1 cellular context compared by ENCODE assay signal in the genomic region with DNA sequence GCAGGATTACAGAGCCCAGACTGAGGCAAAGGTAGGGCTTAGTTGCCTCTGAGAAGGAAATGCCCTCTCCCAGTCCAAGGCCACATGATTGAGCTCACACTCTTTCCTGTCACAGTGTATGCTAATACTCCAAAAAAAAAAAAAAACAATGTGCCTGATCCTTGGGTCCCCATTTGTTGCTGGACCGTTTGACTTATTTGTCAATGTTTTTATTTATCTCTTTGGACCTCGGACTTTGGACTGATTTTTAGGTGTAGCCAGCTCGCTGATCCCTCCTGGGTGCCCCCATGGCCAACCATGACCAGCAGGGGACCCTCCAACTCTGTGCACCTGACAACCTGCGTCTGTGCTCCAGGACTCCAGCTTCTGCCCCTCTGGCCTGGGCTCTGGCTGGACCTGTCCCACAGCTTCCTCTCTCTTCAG.
TF ChIP-seq lines count a peak whose summit lies in the region.

No MANE protein-coding gene starts in this region.

TF ChIP-seq in HepG2, 621 proteins besides CTCF, POLR2A, EP300 and RAD21 (continues in another document):
- TF ChIP-seq U2AF2 (IDR thresholded peaks at IDR 0.05; ENCODE audit: low read depth, low read length) (no peak), POGZ (CRISPR knock-in tag; IDR thresholded peaks at IDR 0.05) (peak; percentile 44; the same call in 1 of the 2 replicates), FOXP1 (IDR thresholded peaks at IDR 0.05) (peak; percentile 55; the same call in 1 of the 2 replicates), FOXP1 (CRISPR knock-in tag; IDR thresholded peaks at IDR 0.05) (peak; percentile 91), ZNF235 (CRISPR knock-in tag; IDR thresholded peaks at IDR 0.05; ENCODE audit: borderline replicate concordance) (no peak), TFE3 (CRISPR knock-in tag; IDR thresholded peaks at IDR 0.05) (no peak), ZNF253 (CRISPR knock-in tag; IDR thresholded peaks at IDR 0.05; ENCODE audit: borderline replicate concordance) (no peak), SRSF1 (optimal IDR thresholded peaks at IDR 0.05; ENCODE audit: low read depth, low read length) (no peak), AHR (CRISPR knock-in tag; IDR thresholded peaks at IDR 0.05) (0 out of 2 replicates have a peak, but pooled peaks have one; percentile 58), ERF (CRISPR knock-in tag; IDR thresholded peaks at IDR 0.05) (peak; percentile 33; the same call in 1 of the 2 replicates), ZNF225 (CRISPR knock-in tag; IDR thresholded peaks at IDR 0.05) (no peak), ZNF331 (CRISPR knock-in tag; IDR thresholded peaks at IDR 0.05) (peak; percentile 36; the same call in 1 of the 2 replicates), MXD4 (CRISPR knock-in tag; IDR thresholded peaks at IDR 0.05) (no peak), CBX5 (CRISPR knock-in tag; IDR thresholded peaks at IDR 0.05; ENCODE audit: borderline replicate concordance) (peak; percentile 70; the same call in 1 of the 2 replicates), PATZ1 (CRISPR knock-in tag; IDR thresholded peaks at IDR 0.05) (peak; percentile 41; the same call in 1 of the 2 replicates), PAXIP1 (CRISPR knock-in tag; conservative IDR thresholded peaks at IDR 0.05) (peak; percentile 71), ZNF350 (CRISPR knock-in tag; IDR thresholded peaks at IDR 0.05; ENCODE audit: borderline replicate concordance, low read depth) (no peak), ZBTB3 (CRISPR knock-in tag; IDR thresholded peaks at IDR 0.05; ENCODE audit: borderline replicate concordance, low read depth) (no peak), MXI1 (IDR thresholded peaks at IDR 0.05; ENCODE audit: borderline replicate concordance, low read depth, low read length) (peak; percentile 45; the same call in 1 of the 3 replicates), BRF2 (CRISPR knock-in tag; IDR thresholded peaks at IDR 0.05) (no peak), RARG (CRISPR knock-in tag; IDR thresholded peaks at IDR 0.05; ENCODE audit: low read depth) (no peak), TEAD3 (CRISPR knock-in tag; optimal IDR thresholded peaks at IDR 0.05; ENCODE audit: borderline replicate concordance) (no peak), FOXA1 (IDR thresholded peaks at IDR 0.05) (no peak), FOXA1 (CRISPR knock-in tag; IDR thresholded peaks at IDR 0.05) (no peak; the same call in 1 of the 2 replicates), ZSCAN25 (CRISPR knock-in tag; IDR thresholded peaks at IDR 0.05) (no peak), MAFK (conservative IDR thresholded peaks at IDR 0.05 in 1 of 2, IDR thresholded peaks at IDR 0.05 in 1 of 2; ENCODE audit: low read length in 2 of 2) (no peak), MEIS1 (CRISPR knock-in tag; IDR thresholded peaks at IDR 0.05; ENCODE audit: borderline replicate concordance) (no peak), CREB3 (CRISPR knock-in tag; IDR thresholded peaks at IDR 0.05) (0 out of 2 replicates have a peak, but pooled peaks have one; percentile 32), MEIS2 (CRISPR knock-in tag; IDR thresholded peaks at IDR 0.05) (peak; percentile 15; the same call in 1 of the 2 replicates), KDM2A (CRISPR knock-in tag; IDR thresholded peaks at IDR 0.05; ENCODE audit: borderline replicate concordance, low read depth) (peak; percentile 51; the same call in 1 of the 2 replicates), KAT8 (CRISPR knock-in tag; IDR thresholded peaks at IDR 0.05) (peak; percentile 44; the same call in 1 of the 2 replicates), SNAPC2 (CRISPR knock-in tag; IDR thresholded peaks at IDR 0.05) (no peak), SRY (CRISPR knock-in tag; IDR thresholded peaks at IDR 0.05) (no peak), HCFC1 (IDR thresholded peaks at IDR 0.05; ENCODE audit: low read depth, low read length) (no peak), MIXL1 (CRISPR knock-in tag; IDR thresholded peaks at IDR 0.05) (peak; percentile 78), ZFP1 (CRISPR knock-in tag; IDR thresholded peaks at IDR 0.05) (peak; percentile 67; the same call in 1 of the 2 replicates), SAP130 (CRISPR knock-in tag; IDR thresholded peaks at IDR 0.05; ENCODE audit: low read depth) (peak; percentile 36), TFAP4 (IDR thresholded peaks at IDR 0.05; ENCODE audit: borderline replicate concordance, low read depth) (no peak), MIER3 (CRISPR knock-in tag; IDR thresholded peaks at IDR 0.05; ENCODE audit: borderline replicate concordance) (0 out of 2 replicates have a peak, but pooled peaks have one; percentile 48), NCOA5 (CRISPR knock-in tag; IDR thresholded peaks at IDR 0.05) (no peak)
- TF ChIP-seq, protein P1, sequence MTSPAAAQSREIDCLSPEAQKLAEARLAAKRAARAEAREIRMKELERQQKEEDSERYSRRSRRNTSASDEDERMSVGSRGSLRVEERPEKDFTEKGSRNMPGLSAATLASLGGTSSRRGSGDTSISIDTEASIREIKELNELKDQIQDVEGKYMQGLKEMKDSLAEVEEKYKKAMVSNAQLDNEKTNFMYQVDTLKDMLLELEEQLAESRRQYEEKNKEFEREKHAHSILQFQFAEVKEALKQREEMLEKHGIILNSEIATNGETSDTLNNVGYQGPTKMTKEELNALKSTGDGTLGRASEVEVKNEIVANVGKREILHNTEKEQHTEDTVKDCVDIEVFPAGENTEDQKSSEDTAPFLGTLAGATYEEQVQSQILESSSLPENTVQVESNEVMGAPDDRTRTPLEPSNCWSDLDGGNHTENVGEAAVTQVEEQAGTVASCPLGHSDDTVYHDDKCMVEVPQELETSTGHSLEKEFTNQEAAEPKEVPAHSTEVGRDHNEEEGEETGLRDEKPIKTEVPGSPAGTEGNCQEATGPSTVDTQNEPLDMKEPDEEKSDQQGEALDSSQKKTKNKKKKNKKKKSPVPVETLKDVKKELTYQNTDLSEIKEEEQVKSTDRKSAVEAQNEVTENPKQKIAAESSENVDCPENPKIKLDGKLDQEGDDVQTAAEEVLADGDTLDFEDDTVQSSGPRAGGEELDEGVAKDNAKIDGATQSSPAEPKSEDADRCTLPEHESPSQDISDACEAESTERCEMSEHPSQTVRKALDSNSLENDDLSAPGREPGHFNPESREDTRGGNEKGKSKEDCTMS (CRISPR knock-in tag; conservative IDR thresholded peaks at IDR 0.05): no peak
- TF ChIP-seq, protein P2, sequence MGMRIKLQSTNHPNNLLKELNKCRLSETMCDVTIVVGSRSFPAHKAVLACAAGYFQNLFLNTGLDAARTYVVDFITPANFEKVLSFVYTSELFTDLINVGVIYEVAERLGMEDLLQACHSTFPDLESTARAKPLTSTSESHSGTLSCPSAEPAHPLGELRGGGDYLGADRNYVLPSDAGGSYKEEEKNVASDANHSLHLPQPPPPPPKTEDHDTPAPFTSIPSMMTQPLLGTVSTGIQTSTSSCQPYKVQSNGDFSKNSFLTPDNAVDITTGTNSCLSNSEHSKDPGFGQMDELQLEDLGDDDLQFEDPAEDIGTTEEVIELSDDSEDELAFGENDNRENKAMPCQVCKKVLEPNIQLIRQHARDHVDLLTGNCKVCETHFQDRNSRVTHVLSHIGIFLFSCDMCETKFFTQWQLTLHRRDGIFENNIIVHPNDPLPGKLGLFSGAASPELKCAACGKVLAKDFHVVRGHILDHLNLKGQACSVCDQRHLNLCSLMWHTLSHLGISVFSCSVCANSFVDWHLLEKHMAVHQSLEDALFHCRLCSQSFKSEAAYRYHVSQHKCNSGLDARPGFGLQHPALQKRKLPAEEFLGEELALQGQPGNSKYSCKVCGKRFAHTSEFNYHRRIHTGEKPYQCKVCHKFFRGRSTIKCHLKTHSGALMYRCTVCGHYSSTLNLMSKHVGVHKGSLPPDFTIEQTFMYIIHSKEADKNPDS (CRISPR knock-in tag; IDR thresholded peaks at IDR 0.05): no peak
- TF ChIP-seq, protein P3, sequence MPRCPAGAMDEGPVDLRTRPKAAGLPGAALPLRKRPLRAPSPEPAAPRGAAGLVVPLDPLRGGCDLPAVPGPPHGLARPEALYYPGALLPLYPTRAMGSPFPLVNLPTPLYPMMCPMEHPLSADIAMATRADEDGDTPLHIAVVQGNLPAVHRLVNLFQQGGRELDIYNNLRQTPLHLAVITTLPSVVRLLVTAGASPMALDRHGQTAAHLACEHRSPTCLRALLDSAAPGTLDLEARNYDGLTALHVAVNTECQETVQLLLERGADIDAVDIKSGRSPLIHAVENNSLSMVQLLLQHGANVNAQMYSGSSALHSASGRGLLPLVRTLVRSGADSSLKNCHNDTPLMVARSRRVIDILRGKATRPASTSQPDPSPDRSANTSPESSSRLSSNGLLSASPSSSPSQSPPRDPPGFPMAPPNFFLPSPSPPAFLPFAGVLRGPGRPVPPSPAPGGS (CRISPR knock-in tag; IDR thresholded peaks at IDR 0.05): no peak
- TF ChIP-seq, protein P4, sequence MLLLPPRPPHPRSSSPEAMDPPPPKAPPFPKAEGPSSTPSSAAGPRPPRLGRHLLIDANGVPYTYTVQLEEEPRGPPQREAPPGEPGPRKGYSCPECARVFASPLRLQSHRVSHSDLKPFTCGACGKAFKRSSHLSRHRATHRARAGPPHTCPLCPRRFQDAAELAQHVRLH (CRISPR knock-in tag; IDR thresholded peaks at IDR 0.05; ENCODE audit: borderline replicate concordance, low read depth): no peak
